8 cellular contexts compared by ENCODE assay signal in the genomic region with DNA sequence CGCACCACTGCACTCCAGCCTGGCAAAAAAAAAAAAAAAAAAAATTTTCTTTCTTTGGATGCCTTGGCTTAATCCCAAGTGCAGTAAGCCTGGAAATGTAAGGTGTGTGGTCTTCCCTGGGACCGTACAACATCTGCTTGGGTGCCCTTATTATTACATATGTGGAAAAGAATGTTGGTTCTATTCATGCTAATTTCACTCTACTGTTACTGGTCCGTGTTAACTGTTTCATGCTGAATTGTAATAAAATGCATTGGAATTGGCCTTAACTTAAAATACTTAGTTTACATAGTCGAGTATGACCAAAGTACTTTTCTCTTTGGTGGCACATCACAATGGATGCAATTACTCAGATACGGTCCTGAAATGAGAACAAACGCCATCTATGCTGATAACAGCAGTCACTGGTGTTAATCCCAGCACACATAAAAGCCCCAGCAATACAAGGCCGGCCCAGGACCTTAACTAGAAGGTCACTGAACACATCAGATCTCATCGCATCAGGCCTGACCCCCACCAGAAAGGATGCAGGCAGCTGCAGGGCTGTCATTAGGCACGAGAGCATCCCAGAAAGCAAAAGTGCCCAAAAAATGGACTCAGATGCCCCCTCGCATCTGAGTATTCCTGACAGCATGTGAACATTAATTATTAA. TPM values are rescaled to one million over a fixed set of nuclear protein-coding genes. Genes with fewer than 3 reads are reported as not detected.
A peak's percentile ranks its signal among the peaks of the same experiment; 100 is the strongest.
DNase-seq lines count a peak whose midpoint lies in the region; ATAC-seq and TF ChIP-seq lines count a peak whose summit lies in the region.

No MANE protein-coding gene starts in this region.

- H3K4me1 Mint-ChIP-seq in nephron = peaks cover 36% of the 10 kb centered on the region

- H3K4me3 ChIP-seq in AG09309 (ENCODE audit: control insufficient read depth, low read depth, low read length) (peak overlapping the region; percentile 64), OCI-LY1 (ENCODE audit: low read depth, low read length, poor library complexity, severe bottlenecking) (peak overlapping the region; percentile 64), duodenal mucosa (ENCODE audit: low read depth in 1 of 2, low read length in 2 of 2) (peak overlapping the region; percentile 65 to 83)

- H3K9me3 ChIP-seq in OCI-LY1 (ENCODE audit: low read length) (peaks cover 3% of the 10 kb centered on the region; the same call in 1 of the 2 replicates), duodenal mucosa (ENCODE audit: control insufficient read depth in 1 of 2, low read length in 2 of 2) (no peaks in the 10 kb centered on the region)

- no peaks in the 10 kb centered on the region for H3F3A ChIP-seq in OCI-LY1 (ENCODE audit: insufficient read depth, low read length)

- peak overlapping the region; percentile 64; the same call in 1 of the 2 replicates for H3K4me2 ChIP-seq in OCI-LY1 (ENCODE audit: low read length)

- no peak for DNase-seq in AG09309 (ENCODE audit: low read depth)
- no peak for DNase-seq in omental fat pad (ENCODE audit: low spot score)
- DNase-seq in NCI-H2029 (lab: John Stamatoyannopoulos, UW) = no peak
- no peak for DNase-seq in KBM-7

- ATAC-seq in HG02610 (IDR thresholded peaks at IDR 0.05; ENCODE audit: unreplicated experiment) (no peak), omental fat pad (ENCODE audit: low FRiP score) (no peak)

- H3K36me3 ChIP-seq in OCI-LY1 (ENCODE audit: insufficient read depth, low read length) = no peaks in the 10 kb centered on the region; the same call in 1 of the 2 replicates
- H3K36me3 ChIP-seq in duodenal mucosa (ENCODE audit: control insufficient read depth in 1 of 2, insufficient read depth in 2 of 2, low read length in 2 of 2) = peaks cover 0 to 9% of the 10 kb centered on the region in 2 donors

- H3K9ac ChIP-seq in OCI-LY1 (ENCODE audit: low read length) = no peak overlapping the region
- peak overlapping the region; percentile 64 to 77 for H3K9ac ChIP-seq in duodenal mucosa (ENCODE audit: low read depth in 1 of 2, low read length in 2 of 2)

- peak overlapping the region; percentile 73 to 89 (median 84) for H3K27ac Mint-ChIP-seq in nephron

- no peaks in the 10 kb centered on the region for H4K20me1 ChIP-seq in OCI-LY1 (ENCODE audit: insufficient read depth, low read length)

- no peaks in the 10 kb centered on the region for H3K36me3 Mint-ChIP-seq in nephron (ENCODE audit: low read depth)

- no peaks in the 10 kb centered on the region for H3K9me3 Mint-ChIP-seq in nephron

- H3K4me3 Mint-ChIP-seq in nephron = peak overlapping the region; percentile 88 to 92 (median 88)

- H3K79me2 ChIP-seq in OCI-LY1 (ENCODE audit: insufficient read depth, low read length) = no peaks in the 10 kb centered on the region

- H3K27me3 Mint-ChIP-seq in nephron (ENCODE audit: low read depth) = peaks cover 3% of the 10 kb centered on the region

- no peak overlapping the region for H3K27ac ChIP-seq in OCI-LY1 (ENCODE audit: low read depth, low read length, poor library complexity, severe bottlenecking)
- H3K27ac ChIP-seq in duodenal mucosa (ENCODE audit: low read depth, low read length) = peak overlapping the region; percentile 95

- H2AFZ ChIP-seq in OCI-LY1 (ENCODE audit: low read length) = no peak overlapping the region

- peaks cover 5% of the 10 kb centered on the region; the same call in 1 of the 2 replicates for H3K27me3 ChIP-seq in OCI-LY1 (ENCODE audit: insufficient read depth, low read length)
- H3K27me3 ChIP-seq in duodenal mucosa (ENCODE audit: control insufficient read depth in 1 of 2, insufficient read depth in 2 of 2, low read length in 2 of 2) = no peaks in the 10 kb centered on the region

- in situ Hi-C loops in KBM-7 (cut with MboI; ENCODE audit: low pct_unique_long_range_greater_than_20kb, low sequenced_read_pairs) = no loop called here

- H3K4me1 ChIP-seq in OCI-LY1 (ENCODE audit: insufficient read depth, low read length, severe bottlenecking) (peaks cover 7% of the 10 kb centered on the region), duodenal mucosa (ENCODE audit: control insufficient read depth in 1 of 2, insufficient read depth in 2 of 2, low read length in 2 of 2) (peaks cover 18 to 33% of the 10 kb centered on the region in 2 donors)

- no peaks in the 10 kb centered on the region for H3K9me2 ChIP-seq in OCI-LY1 (ENCODE audit: low read depth, low read length)

- TF ChIP-seq CTCF in AG09309 (IDR thresholded peaks at IDR 0.05; ENCODE audit: control insufficient read depth, insufficient read depth, low read depth, low read length, missing control alignments) (no peak), OCI-LY1 (IDR thresholded peaks at IDR 0.05; ENCODE audit: low read length) (no peak), nephron (IDR thresholded peaks at IDR 0.05; ENCODE audit: unreplicated experiment in 3 of 3) (no peak), omental fat pad (IDR thresholded peaks at IDR 0.05) (no peak)

RNA-seq across cellular contexts. Expression of gene SERPINB6, which starts 1.2 kb away (rescaled TPM):
- 100 to 1,000 TPM; 134 to 197 (median 158) TPM for total RNA-seq in omental fat pad

RNA-seq across cellular contexts. Expression of gene NQO2, which starts 29.5 kb away (rescaled TPM):
- 10 to 100 TPM; 32.9 to 54.0 (median 48.1) TPM for total RNA-seq in omental fat pad
